Comparison of ENCODE assay signal across 31 cellular contexts in the genomic region with DNA sequence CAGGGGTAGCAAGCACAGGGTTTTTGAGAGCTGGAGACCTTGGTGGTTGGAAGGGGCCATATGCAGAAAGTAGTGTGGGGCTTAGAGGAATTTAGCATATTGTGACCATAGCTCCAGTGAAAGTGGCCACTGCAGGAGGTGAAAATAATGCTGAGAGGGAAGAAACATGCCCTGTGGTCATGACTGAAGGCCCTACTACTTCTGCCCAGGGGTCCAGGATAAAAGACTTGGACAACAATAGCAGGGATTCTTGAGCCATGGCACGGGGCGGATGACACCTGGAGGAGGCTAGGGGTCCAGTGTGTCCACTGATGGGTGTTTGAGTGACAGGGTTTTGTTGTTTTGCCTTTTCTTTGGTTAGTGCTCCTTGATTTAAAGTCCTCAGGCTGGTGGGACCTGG.
"Had no signal": no experiment of that assay in that cellular context is flagged by ENCODE, and none has a peak within 500 bp of the region (broad histone marks: within the 10 kb centered on the region; RNA-seq: fewer than 3 reads in every experiment).

No MANE protein-coding gene starts in this region.

- H3K4me1 ChIP-seq: gastroesophageal sphincter, prostate gland, uterus had no signal

- H3K4me3 ChIP-seq: coronary artery, dorsolateral prefrontal cortex, gastroesophageal sphincter, prostate gland, skin epidermis, thoracic aorta, uterus had no signal

- H3K4me3 Mint-ChIP-seq: activated CD4-positive, alpha-beta memory T cell treated with anti-CD3 and anti-CD28 coated beads for 36 hours; activated CD4-positive, alpha-beta T cell treated with anti-CD3 and anti-CD28 coated beads, Interleukin-2, amount 10 ng/mL, durations not matched to agents 24 days and 14 days; activated naive CD4-positive, alpha-beta T cell treated with anti-CD3 and anti-CD28 coated beads for 36 hours; activated naive CD8-positive, alpha-beta T cell treated with anti-CD3 and anti-CD28 coated beads for 36 hours; activated T-helper 1 cell treated with anti-CD3 and anti-CD28 coated beads, Interleukin-12 subunit alpha, Interleukin-12 subunit beta, Interleukin-2, Interleukin-4 antibody, amounts not matched to agents 30 ng/mL and 10 ng/mL and 1 ng/mL, durations not matched to agents 14 hours and 24 hours and 36 hours; effector memory CD8-positive, alpha-beta T cell; natural killer cell; T-helper 1 cell treated with Interleukin-12 subunit alpha and Interleukin-12 subunit beta and Interleukin-4 antibody, amounts not matched to agents 30 μg/mL and 1 μg/mL, for 36 hours had no signal

- H3K9me3 Mint-ChIP-seq: activated CD4-positive, alpha-beta T cell treated with anti-CD3 and anti-CD28 coated beads, Interleukin-2, amount 10 ng/mL, durations not matched to agents 24 days and 14 days; activated T-helper 1 cell treated with anti-CD3 and anti-CD28 coated beads, Interleukin-12 subunit alpha, Interleukin-12 subunit beta, Interleukin-2, Interleukin-4 antibody, amounts not matched to agents 30 ng/mL and 10 ng/mL and 1 ng/mL, durations not matched to agents 14 hours and 24 hours and 36 hours; T-helper 1 cell treated with Interleukin-12 subunit alpha and Interleukin-12 subunit beta and Interleukin-4 antibody, amounts not matched to agents 30 μg/mL and 1 μg/mL, for 36 hours had no signal

- H3K27ac Mint-ChIP-seq: activated CD4-positive, alpha-beta memory T cell treated with anti-CD3 and anti-CD28 coated beads for 36 hours; activated CD4-positive, alpha-beta T cell treated with anti-CD3 and anti-CD28 coated beads, Interleukin-2, amount 10 ng/mL, durations not matched to agents 24 days and 14 days; activated naive CD4-positive, alpha-beta T cell treated with anti-CD3 and anti-CD28 coated beads for 36 hours; activated naive CD8-positive, alpha-beta T cell treated with anti-CD3 and anti-CD28 coated beads for 36 hours; activated T-helper 1 cell treated with anti-CD3 and anti-CD28 coated beads, Interleukin-12 subunit alpha, Interleukin-12 subunit beta, Interleukin-2, Interleukin-4 antibody, amounts not matched to agents 30 ng/mL and 10 ng/mL and 1 ng/mL, durations not matched to agents 14 hours and 24 hours and 36 hours; effector memory CD8-positive, alpha-beta T cell; natural killer cell; T-helper 1 cell treated with Interleukin-12 subunit alpha and Interleukin-12 subunit beta and Interleukin-4 antibody, amounts not matched to agents 30 μg/mL and 1 μg/mL, for 36 hours had no signal

- H3K27ac ChIP-seq: brain microvascular endothelial cell, coronary artery, dorsolateral prefrontal cortex, gastroesophageal sphincter, neutrophil, prostate gland, skin epidermis, thoracic aorta, uterus, WERI-Rb-1 had no signal

- H3K36me3 ChIP-seq: brain microvascular endothelial cell, gastroesophageal sphincter, neutrophil, prostate gland, thoracic aorta, uterus, WERI-Rb-1 had no signal

- H3K36me3 Mint-ChIP-seq: activated CD4-positive, alpha-beta memory T cell treated with anti-CD3 and anti-CD28 coated beads for 36 hours; activated naive CD8-positive, alpha-beta T cell treated with anti-CD3 and anti-CD28 coated beads for 36 hours had no signal

- ATAC-seq: effector memory CD8-positive, alpha-beta T cell; gastroesophageal sphincter; natural killer cell; stimulated activated naive CD8-positive, alpha-beta T cell treated with anti-CD3 and anti-CD28 coated beads, Interleukin-15, Interleukin-2, amounts not matched to agents 100 U/mL and 50 U/mL, for 24 hours had no signal

- H3K27me3 ChIP-seq: brain microvascular endothelial cell, dorsolateral prefrontal cortex, gastroesophageal sphincter, neutrophil, uterus had no signal

- DNase-seq: activated CD4-positive, alpha-beta memory T cell treated with anti-CD3 and anti-CD28 coated beads for 36 hours; activated CD4-positive, alpha-beta T cell treated with anti-CD3 and anti-CD28 coated beads, Interleukin-2, amount 10 ng/mL, durations not matched to agents 24 days and 14 days; activated CD4-positive, CD25-positive, alpha-beta regulatory T cell treated with anti-CD3 and anti-CD28 coated beads, Interleukin-2, amount 50 U/mL, for 72 hours; activated CD8-positive, alpha-beta memory T cell treated with anti-CD3 and anti-CD28 coated beads, Interleukin-2, amount 50 U/mL, for 4 hours; activated effector memory CD4-positive, alpha-beta T cell treated with anti-CD3 and anti-CD28 coated beads, Interleukin-2, amount 50 U/mL, for 16 hours; activated naive CD4-positive, alpha-beta T cell treated with anti-CD3 and anti-CD28 coated beads for 36 hours; activated naive CD8-positive, alpha-beta T cell treated with anti-CD3 and anti-CD28 coated beads for 36 hours; activated T-cell treated with anti-CD3 and anti-CD28 coated beads, Interleukin-2, amount 50 U/mL, for 1 hour; brain microvascular endothelial cell; dorsolateral prefrontal cortex; effector memory CD8-positive, alpha-beta T cell; erythroblast; head of caudate nucleus; hippocampal formation; natural killer cell; retina; stimulated activated CD4-positive, alpha-beta T cell treated with anti-CD3 and anti-CD28 coated beads, Interleukin-12 subunit alpha, Interleukin-12 subunit beta, amount 100 ng/mL, for 4 hours; stimulated activated CD4-positive, alpha-beta T cell treated with anti-CD3 and anti-CD28 coated beads, Interleukin-4, amount 100 ng/mL, for 1 hour; stimulated activated naive CD8-positive, alpha-beta T cell treated with anti-CD3 and anti-CD28 coated beads, Interleukin-15, Interleukin-2, amounts not matched to agents 100 U/mL and 50 U/mL, for 24 hours; T-helper 9 cell; trophoblast cell; uterus; WERI-Rb-1 had no signal

- H3K9me3 ChIP-seq: gastroesophageal sphincter, neutrophil, prostate gland, thoracic aorta, uterus had no signal

- H3K27me3 Mint-ChIP-seq: activated CD4-positive, alpha-beta memory T cell treated with anti-CD3 and anti-CD28 coated beads for 36 hours; activated CD4-positive, alpha-beta T cell treated with anti-CD3 and anti-CD28 coated beads, Interleukin-2, amount 10 ng/mL, durations not matched to agents 24 days and 14 days; activated naive CD8-positive, alpha-beta T cell treated with anti-CD3 and anti-CD28 coated beads for 36 hours; effector memory CD8-positive, alpha-beta T cell had no signal

- H3K4me1 Mint-ChIP-seq: activated CD4-positive, alpha-beta T cell treated with anti-CD3 and anti-CD28 coated beads, Interleukin-2, amount 10 ng/mL, durations not matched to agents 24 days and 14 days; activated naive CD8-positive, alpha-beta T cell treated with anti-CD3 and anti-CD28 coated beads for 36 hours; natural killer cell had no signal
